15 cellular contexts compared by ENCODE assay signal in genomic region chr4:89661490-89661889, GRCh38.
DNase-seq lines count a peak whose midpoint lies in the region; FAIRE-seq lines count a peak whose summit lies in the region.
"Had no signal": no experiment of that assay in that cellular context is flagged by ENCODE, and none has a peak within 500 bp of the region (broad histone marks: within the 10 kb centered on the region; RNA-seq: fewer than 3 reads in every experiment).

No MANE protein-coding gene starts in this region.

- H3K4me3 Mint-ChIP-seq in activated CD4-positive, alpha-beta memory T cell treated with anti-CD3 and anti-CD28 coated beads for 36 hours = no peak overlapping the region
- H3K4me3 Mint-ChIP-seq: activated T-cell treated with anti-CD3 and anti-CD28 coated beads, Interleukin-2, amount 50 U/mL, for 4 hours; brain had no signal

- H3K36me3 Mint-ChIP-seq in activated CD4-positive, alpha-beta memory T cell treated with anti-CD3 and anti-CD28 coated beads for 36 hours = no peaks in the 10 kb centered on the region
- H3K36me3 Mint-ChIP-seq: brain had no signal

- POLR2A ChIA-PET in activated CD4-positive, alpha-beta memory T cell treated with anti-CD3 and anti-CD28 coated beads for 36 hours (lab: Charles Lee) = no interaction called here

- H3K9me3 Mint-ChIP-seq in activated CD4-positive, alpha-beta memory T cell treated with anti-CD3 and anti-CD28 coated beads for 36 hours = no peaks in the 10 kb centered on the region
- H3K9me3 Mint-ChIP-seq: activated T-cell treated with anti-CD3 and anti-CD28 coated beads, Interleukin-2, amount 50 U/mL, for 4 hours; brain had no signal

- CTCF ChIA-PET in activated CD4-positive, alpha-beta memory T cell treated with anti-CD3 and anti-CD28 coated beads for 36 hours (lab: Charles Lee) = interaction anchor here (0.8 kb wide), 1 partner anchor 20 kb away, joined by 3 read pairs; no protein-coding TSS in a partner anchor

- intact Hi-C loops in activated CD4-positive, alpha-beta memory T cell treated with anti-CD3 and anti-CD28 coated beads for 36 hours (cut with micrococcal nuclease) = loop anchor here (5.0 kb wide), 1 partner anchor 184 kb away; no protein-coding TSS in a partner anchor

- DNase-seq in AG08395 (ENCODE audit: low spot score) (peak; percentile 5), HTR-8/SVneo (ENCODE audit: insufficient read length, low spot score) (peak; percentile 14), amniotic epithelial cell (ENCODE audit: low read depth) (peak; percentile 86), iPS-NIHi11 (ENCODE audit: low spot score) (peak; percentile 42), NCI-H128 (lab: John Stamatoyannopoulos, UW; ENCODE audit: unreplicated experiment) (no peak), NCI-H2107 (lab: John Stamatoyannopoulos, UW) (no peak), NCI-H2029 (lab: John Stamatoyannopoulos, UW) (no peak)
- no peak for DNase-seq in activated CD4-positive, alpha-beta memory T cell treated with anti-CD3 and anti-CD28 coated beads for 36 hours
- DNase-seq: activated T-cell treated with anti-CD3 and anti-CD28 coated beads, Interleukin-2, amount 50 U/mL, for 4 hours; DND-41; gastrocnemius medialis; NCI-H1930; psoas muscle had no signal

- H3K4me1 Mint-ChIP-seq in activated CD4-positive, alpha-beta memory T cell treated with anti-CD3 and anti-CD28 coated beads for 36 hours (ENCODE audit: low read depth) = peaks cover 4% of the 10 kb centered on the region

- no peak overlapping the region for H3K27ac Mint-ChIP-seq in activated CD4-positive, alpha-beta memory T cell treated with anti-CD3 and anti-CD28 coated beads for 36 hours

- peaks cover 5% of the 10 kb centered on the region for H3K27me3 Mint-ChIP-seq in activated CD4-positive, alpha-beta memory T cell treated with anti-CD3 and anti-CD28 coated beads for 36 hours

- FAIRE-seq in HTR-8/SVneo (lab: Jason Lieb, UNC) = no peak
- FAIRE-seq: HepG2 had no signal

Comparison
In these comparisons a context has a peak if more than half of its experiments do, and no peak if none do; other contexts are left out.
1. DNase-seq: peak in AG08395 (single experiment), HTR-8/SVneo (single experiment), amniotic epithelial cell (single experiment) and iPS-NIHi11 (single experiment); none in NCI-H128 (single experiment), activated CD4-positive, alpha-beta memory T cell treated with anti-CD3 and anti-CD28 coated beads for 36 hours (single experiment), NCI-H2107 (single experiment) and NCI-H2029 (single experiment).